1 cellular context compared by ENCODE assay signal in the genomic region with DNA sequence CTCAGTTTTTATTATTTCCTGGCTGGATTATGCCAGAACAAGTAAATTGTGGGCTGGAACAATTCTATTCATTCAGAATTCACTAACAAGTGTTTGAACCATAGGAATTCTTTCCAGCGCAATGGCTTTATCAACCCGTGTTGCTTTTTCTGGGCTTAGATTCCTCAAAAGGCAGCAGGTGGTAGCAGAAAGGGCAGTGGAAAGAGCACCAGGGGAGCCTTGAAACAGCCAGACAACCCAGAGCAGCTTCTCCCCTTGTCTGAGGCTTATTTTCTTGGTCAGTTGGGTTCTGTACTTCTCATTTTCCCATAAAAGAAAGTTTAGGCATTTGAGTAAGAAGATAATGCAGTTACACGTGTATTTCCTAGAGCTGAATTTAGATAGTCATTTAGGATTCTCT.
TF ChIP-seq lines count a peak whose summit lies in the region.

No MANE protein-coding gene starts in this region.

TF ChIP-seq in HEK293T, 16 proteins besides CTCF, POLR2A, EP300 and RAD21 (continued from another document):
- TF ChIP-seq, protein P1, sequence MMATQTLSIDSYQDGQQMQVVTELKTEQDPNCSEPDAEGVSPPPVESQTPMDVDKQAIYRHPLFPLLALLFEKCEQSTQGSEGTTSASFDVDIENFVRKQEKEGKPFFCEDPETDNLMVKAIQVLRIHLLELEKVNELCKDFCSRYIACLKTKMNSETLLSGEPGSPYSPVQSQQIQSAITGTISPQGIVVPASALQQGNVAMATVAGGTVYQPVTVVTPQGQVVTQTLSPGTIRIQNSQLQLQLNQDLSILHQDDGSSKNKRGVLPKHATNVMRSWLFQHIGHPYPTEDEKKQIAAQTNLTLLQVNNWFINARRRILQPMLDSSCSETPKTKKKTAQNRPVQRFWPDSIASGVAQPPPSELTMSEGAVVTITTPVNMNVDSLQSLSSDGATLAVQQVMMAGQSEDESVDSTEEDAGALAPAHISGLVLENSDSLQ (IDR thresholded peaks at IDR 0.05): no peak
TF ChIP-seq in HEK293T: peak in this region for 0.
